ENCODE assay signal across 22 cellular contexts in the genomic region with DNA sequence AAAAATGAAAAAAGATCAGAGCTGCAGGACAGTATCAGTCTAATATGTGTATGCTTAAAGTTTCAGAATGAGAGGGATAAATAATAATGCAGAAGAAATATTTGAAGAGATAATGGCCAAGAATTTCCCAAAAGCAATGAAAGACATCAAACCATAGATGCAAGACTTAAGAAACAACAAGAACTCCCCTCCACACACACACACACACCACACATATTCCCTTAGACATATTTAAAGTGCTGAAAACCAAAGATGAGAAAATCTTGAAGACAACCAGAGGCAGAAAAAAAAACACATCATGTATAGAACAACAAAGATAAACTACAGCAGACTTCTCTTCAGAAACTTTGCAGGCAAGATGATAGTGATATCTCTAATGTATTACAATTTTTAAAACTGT.
DNase-seq lines count a peak whose midpoint lies in the region; ATAC-seq and TF ChIP-seq lines count a peak whose summit lies in the region.
"Had no signal": no experiment of that assay in that cellular context is flagged by ENCODE, and none has a peak within 500 bp of the region (broad histone marks: within the 10 kb centered on the region; RNA-seq: fewer than 3 reads in every experiment).

No MANE protein-coding gene starts in this region.

- H3K27me3 Mint-ChIP-seq in activated CD4-positive, alpha-beta T cell treated with anti-CD3 and anti-CD28 coated beads, Interleukin-2, amount 10 ng/mL, durations not matched to agents 7 days and 5 days: no peaks in the 10 kb centered on the region
- H3K27me3 Mint-ChIP-seq in CD4-positive, CD25-positive, alpha-beta regulatory T cell: no peaks in the 10 kb centered on the region
- H3K27me3 Mint-ChIP-seq in activated naive CD8-positive, alpha-beta T cell treated with anti-CD3 and anti-CD28 coated beads for 36 hours: no peaks in the 10 kb centered on the region
- H3K27me3 Mint-ChIP-seq in mesothelial cell of epicardium (ENCODE audit: low read depth): no peaks in the 10 kb centered on the region
- H3K27me3 Mint-ChIP-seq: brain had no signal

- H3K4me3 Mint-ChIP-seq in activated CD4-positive, alpha-beta T cell treated with anti-CD3 and anti-CD28 coated beads, Interleukin-2, amount 10 ng/mL, durations not matched to agents 7 days and 5 days: no peak overlapping the region
- peak overlapping the region in 2 of 4 donors; percentile 0 to 38 for H3K4me3 Mint-ChIP-seq in CD4-positive, CD25-positive, alpha-beta regulatory T cell
- H3K4me3 Mint-ChIP-seq in activated naive CD8-positive, alpha-beta T cell treated with anti-CD3 and anti-CD28 coated beads for 36 hours: no peak overlapping the region
- no peak overlapping the region for H3K4me3 Mint-ChIP-seq in mesothelial cell of epicardium
- H3K4me3 Mint-ChIP-seq: brain had no signal

- H3K4me3 ChIP-seq in CD4-positive, CD25-positive, alpha-beta regulatory T cell (ENCODE audit: low read depth, low read length): peak overlapping the region; percentile 70
- H3K4me3 ChIP-seq: A549, lung, upper lobe of left lung had no signal

- H3K27me3 ChIP-seq in CD4-positive, CD25-positive, alpha-beta regulatory T cell (ENCODE audit: control insufficient read depth, insufficient read depth, low read length): no peaks in the 10 kb centered on the region
- H3K27me3 ChIP-seq: BLaER1, upper lobe of left lung had no signal

- CTCF ChIA-PET in activated CD4-positive, alpha-beta T cell treated with anti-CD3 and anti-CD28 coated beads, Interleukin-2, amount 10 ng/mL, durations not matched to agents 7 days and 5 days (lab: Charles Lee): no interaction called here

- H3K36me3 Mint-ChIP-seq in activated CD4-positive, alpha-beta T cell treated with anti-CD3 and anti-CD28 coated beads, Interleukin-2, amount 10 ng/mL, durations not matched to agents 7 days and 5 days (ENCODE audit: low read depth): peaks cover 39% of the 10 kb centered on the region
- peaks cover 30% of the 10 kb centered on the region for H3K36me3 Mint-ChIP-seq in CD4-positive, CD25-positive, alpha-beta regulatory T cell
- peaks cover 46% of the 10 kb centered on the region for H3K36me3 Mint-ChIP-seq in activated naive CD8-positive, alpha-beta T cell treated with anti-CD3 and anti-CD28 coated beads for 36 hours
- H3K36me3 Mint-ChIP-seq in mesothelial cell of epicardium: peaks cover 34% of the 10 kb centered on the region

- peak overlapping the region; percentile 42 for H3K27ac ChIP-seq in CD4-positive, CD25-positive, alpha-beta regulatory T cell (ENCODE audit: insufficient read depth, low read length, poor library complexity, severe bottlenecking)
- H3K27ac ChIP-seq: A549, BLaER1 had no signal

- no peak for TF ChIP-seq CTCF in mesothelial cell of epicardium (IDR thresholded peaks at IDR 0.05; ENCODE audit: unreplicated experiment)

- H3K4me1 ChIP-seq in CD4-positive, CD25-positive, alpha-beta regulatory T cell (ENCODE audit: control insufficient read depth, insufficient read depth, low read length, poor library complexity, severe bottlenecking): peaks cover 9% of the 10 kb centered on the region
- H3K4me1 ChIP-seq: BLaER1 had no signal

- DNase-seq in activated CD4-positive, alpha-beta T cell treated with anti-CD3 and anti-CD28 coated beads, Interleukin-2, amount 10 ng/mL, durations not matched to agents 7 days and 5 days: no peak
- no peak for DNase-seq in activated CD4-positive, alpha-beta T cell treated with anti-CD3 and anti-CD28 coated beads for 4 hours
- DNase-seq in CD4-positive, CD25-positive, alpha-beta regulatory T cell: peak in 1 of 3 donors; percentile 9
- no peak for DNase-seq in activated naive CD8-positive, alpha-beta T cell treated with anti-CD3 and anti-CD28 coated beads for 36 hours
- DNase-seq in mesothelial cell of epicardium (ENCODE audit: low spot score in 2 of 2, unreplicated experiment in 2 of 2): no peak
- DNase-seq in left colon: no peak
- DNase-seq: activated CD8-positive, alpha-beta memory T cell treated with anti-CD3 and anti-CD28 coated beads, Interleukin-2, amount 50 U/mL, for 48 hours; activated naive CD4-positive, alpha-beta T cell treated with Interleukin-2 at 50 U/mL for 16 hours; kidney; NCI-H1694 treated with DMSO at 0.1 percent for 48 hours; NCI-H2227 treated with DMSO at 0.1 percent for 48 hours; NCI-H748 treated with DMSO at 0.1 percent for 48 hours; occipital lobe; retina; stimulated activated CD4-positive, alpha-beta T cell treated with anti-CD3 and anti-CD28 coated beads, Interleukin-4, amount 100 ng/mL, for 24 hours; upper lobe of left lung had no signal

- peak overlapping the region; percentile 16 for H3K27ac Mint-ChIP-seq in activated CD4-positive, alpha-beta T cell treated with anti-CD3 and anti-CD28 coated beads, Interleukin-2, amount 10 ng/mL, durations not matched to agents 7 days and 5 days
- H3K27ac Mint-ChIP-seq in CD4-positive, CD25-positive, alpha-beta regulatory T cell: peak overlapping the region; percentile 11 to 94 (median 73)
- H3K27ac Mint-ChIP-seq in activated naive CD8-positive, alpha-beta T cell treated with anti-CD3 and anti-CD28 coated beads for 36 hours: peak overlapping the region; percentile 3
- H3K27ac Mint-ChIP-seq in mesothelial cell of epicardium: peak overlapping the region; percentile 15

- peaks cover 13% of the 10 kb centered on the region in 2 experiments for H3K9me3 ChIP-seq in CD4-positive, CD25-positive, alpha-beta regulatory T cell (ENCODE audit: control insufficient read depth in 2 of 2, low read length in 2 of 2)

- POLR2A ChIA-PET in activated CD4-positive, alpha-beta T cell treated with anti-CD3 and anti-CD28 coated beads, Interleukin-2, amount 10 ng/mL, durations not matched to agents 7 days and 5 days (lab: Charles Lee): no interaction called here

- H3K4me1 Mint-ChIP-seq in activated CD4-positive, alpha-beta T cell treated with anti-CD3 and anti-CD28 coated beads, Interleukin-2, amount 10 ng/mL, durations not matched to agents 7 days and 5 days: peaks cover 19% of the 10 kb centered on the region
- H3K4me1 Mint-ChIP-seq in CD4-positive, CD25-positive, alpha-beta regulatory T cell: peaks cover 27 to 43% (median 35%) of the 10 kb centered on the region in 4 donors
- H3K4me1 Mint-ChIP-seq in activated naive CD8-positive, alpha-beta T cell treated with anti-CD3 and anti-CD28 coated beads for 36 hours: peaks cover 13% of the 10 kb centered on the region
- peaks cover 17% of the 10 kb centered on the region for H3K4me1 Mint-ChIP-seq in mesothelial cell of epicardium

- ATAC-seq in CD4-positive, CD25-positive, alpha-beta regulatory T cell (ENCODE audit: low read depth in 2 of 2): no peak
- ATAC-seq in GM19463 (IDR thresholded peaks at IDR 0.05; ENCODE audit: unreplicated experiment): no peak
- no peak for ATAC-seq in left colon
- ATAC-seq in GM21737 (IDR thresholded peaks at IDR 0.05; ENCODE audit: unreplicated experiment): no peak
- ATAC-seq: A549 had no signal

- peaks cover 26% of the 10 kb centered on the region for H3K9me3 Mint-ChIP-seq in activated CD4-positive, alpha-beta T cell treated with anti-CD3 and anti-CD28 coated beads, Interleukin-2, amount 10 ng/mL, durations not matched to agents 7 days and 5 days
- H3K9me3 Mint-ChIP-seq in CD4-positive, CD25-positive, alpha-beta regulatory T cell: peaks cover 0 to 19% (median 9%) of the 10 kb centered on the region in 7 donors
- peaks cover 14% of the 10 kb centered on the region for H3K9me3 Mint-ChIP-seq in activated naive CD8-positive, alpha-beta T cell treated with anti-CD3 and anti-CD28 coated beads for 36 hours
- peaks cover 19% of the 10 kb centered on the region for H3K9me3 Mint-ChIP-seq in mesothelial cell of epicardium

- intact Hi-C loops in left colon (cut with DNase I, micrococcal nuclease): no loop called here

- H3K36me3 ChIP-seq in CD4-positive, CD25-positive, alpha-beta regulatory T cell (ENCODE audit: control insufficient read depth, insufficient read depth, low read length): peaks cover 7% of the 10 kb centered on the region
- H3K36me3 ChIP-seq: upper lobe of left lung had no signal

Comparison
In these comparisons a context has a peak if more than half of its experiments do, and no peak if none do; other contexts are left out.
1. H3K27ac Mint-ChIP-seq: peak in every context shown above with its lines; median percentile 73 in CD4-positive, CD25-positive, alpha-beta regulatory T cell; 16 in activated CD4-positive, alpha-beta T cell treated with anti-CD3 and anti-CD28 coated beads, Interleukin-2, amount 10 ng/mL, durations not matched to agents 7 days and 5 days; 15 in mesothelial cell of epicardium; 3 in activated naive CD8-positive, alpha-beta T cell treated with anti-CD3 and anti-CD28 coated beads for 36 hours.